Comparison of ENCODE assay signal across 17 cellular contexts in the genomic region with DNA sequence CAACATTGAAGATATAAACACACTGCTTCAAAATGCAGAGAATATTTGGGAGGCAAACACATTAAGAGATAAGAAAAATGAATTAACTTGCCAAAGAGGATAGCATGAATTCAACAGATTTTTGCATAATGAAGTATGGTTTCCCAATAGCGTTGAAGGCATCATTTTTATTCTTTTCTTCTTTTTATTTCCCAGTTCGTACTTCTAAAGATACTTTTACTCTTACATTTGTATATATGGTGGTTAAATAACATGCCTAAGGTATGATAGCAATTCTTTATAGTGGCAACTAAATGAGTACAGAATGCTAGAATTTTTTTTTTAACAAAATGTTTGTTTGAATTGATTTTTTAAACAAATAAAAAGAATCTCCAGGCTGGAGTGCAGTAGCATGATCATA.
DNase-seq lines count a peak whose midpoint lies in the region; ATAC-seq, FAIRE-seq and TF ChIP-seq lines count a peak whose summit lies in the region.
"Had no signal": no experiment of that assay in that cellular context is flagged by ENCODE, and none has a peak within 500 bp of the region (broad histone marks: within the 10 kb centered on the region; RNA-seq: fewer than 3 reads in every experiment).

No MANE protein-coding gene starts in this region.

- H3K36me3 ChIP-seq in HCT116 (ENCODE audit: control insufficient read depth in 1 of 2, insufficient read depth in 2 of 2, low read length in 2 of 2) (no peaks in the 10 kb centered on the region), astrocyte (ENCODE audit: insufficient read depth, low read length) (no peaks in the 10 kb centered on the region), neuronal stem cell (replicated peaks in 1 of 2; ENCODE audit: control insufficient read depth in 2 of 2, insufficient read depth in 2 of 2, low read length in 2 of 2) (no peaks in the 10 kb centered on the region)
- H3K36me3 ChIP-seq: BE2C had no signal

- no peak overlapping the region for H3K14ac ChIP-seq in neuronal stem cell (ENCODE audit: low read length)

- H2AFZ ChIP-seq in HCT116 (ENCODE audit: low read depth, low read length, poor library complexity, severe bottlenecking), result peak overlapping the region; percentile 75
- no peak overlapping the region for H2AFZ ChIP-seq in astrocyte (ENCODE audit: low read depth, low read length)
- peak overlapping the region; percentile 51 for H2AFZ ChIP-seq in neuronal stem cell (ENCODE audit: low read length)
- H2AFZ ChIP-seq: GM23248 had no signal

- H3K36me3 Mint-ChIP-seq in astrocyte (ENCODE audit: low read depth, unreplicated experiment), result no peaks in the 10 kb centered on the region
- no peaks in the 10 kb centered on the region for H3K36me3 Mint-ChIP-seq in effector memory CD8-positive, alpha-beta T cell (ENCODE audit: insufficient read depth)
- H3K36me3 Mint-ChIP-seq: CD4-positive, alpha-beta memory T cell had no signal

- no peak overlapping the region for H2AK5ac ChIP-seq in neuronal stem cell (ENCODE audit: low read depth, low read length)

- no peak overlapping the region for H2BK5ac ChIP-seq in neuronal stem cell (ENCODE audit: low read length)

- H3K4me1 ChIP-seq in HCT116 (ENCODE audit: control insufficient read depth in 1 of 2, insufficient read depth in 2 of 2, low read length in 2 of 2) (no peaks in the 10 kb centered on the region), astrocyte (ENCODE audit: insufficient read depth, low read length) (peaks cover 12% of the 10 kb centered on the region), neuronal stem cell (ENCODE audit: control insufficient read depth in 2 of 2, insufficient read depth in 1 of 2, low read depth in 1 of 2, low read length in 2 of 2) (no peaks in the 10 kb centered on the region)

- POLR2A ChIA-PET in HCT116 (lab: Charles Lee), result no interaction called here

- peaks cover 9% of the 10 kb centered on the region for H3K4me1 Mint-ChIP-seq in astrocyte (ENCODE audit: low read depth, unreplicated experiment)
- no peaks in the 10 kb centered on the region for H3K4me1 Mint-ChIP-seq in effector memory CD8-positive, alpha-beta T cell (ENCODE audit: low read depth in 2 of 2)
- H3K4me1 Mint-ChIP-seq: CD4-positive, alpha-beta memory T cell had no signal

- no peak overlapping the region for H4K8ac ChIP-seq in neuronal stem cell (ENCODE audit: low read depth, low read length)

- H3K4me3 ChIP-seq in HCT116 (replicated peaks in 1 of 2; ENCODE audit: low read depth in 1 of 2, low read length in 2 of 2), result no peak overlapping the region
- H3K4me3 ChIP-seq in astrocyte (ENCODE audit: insufficient read depth, low read depth, low read length), result no peak overlapping the region
- H3K4me3 ChIP-seq in neuronal stem cell (ENCODE audit: low read length in 2 of 2), result no peak overlapping the region
- H3K4me3 ChIP-seq: A549, GM23248 had no signal

- TF ChIP-seq CTCF in HCT116 (IDR thresholded peaks at IDR 0.05 in 2 of 3, conservative IDR thresholded peaks at IDR 0.05 in 1 of 3; ENCODE audit: borderline replicate concordance in 1 of 3, insufficient read depth in 1 of 3, low read depth in 2 of 3, low read length in 2 of 3) (no peak), astrocyte (IDR thresholded peaks at IDR 0.05; ENCODE audit: insufficient read depth, low read depth, low read length) (no peak)

- no TSS peak for BruUV-seq in HCT116 (replicated peaks; lab: Mats Ljungman, UMichigan)

- no peaks in the 10 kb centered on the region for H3K79me1 ChIP-seq in neuronal stem cell (ENCODE audit: low read depth, low read length)

- no CpG with 5 or more reads among the region's 2 CpGs for WGBS in neuronal stem cell (ENCODE audit: extremely low coverage in 2 of 2, insufficient read length in 2 of 2, insufficient replicate concordance in 1 of 2), 2 donors

- FAIRE-seq in GM12891 (lab: Jason Lieb, UNC), result peak; percentile 33
- FAIRE-seq in astrocyte (lab: Jason Lieb, UNC), result peak; percentile 43
- FAIRE-seq: A549, GM18507, H54 had no signal

- no peak overlapping the region for H3K4ac ChIP-seq in neuronal stem cell (ENCODE audit: low read length)

- no peak overlapping the region for H3K27ac ChIP-seq in HCT116 (ENCODE audit: low read depth, low read length)
- H3K27ac ChIP-seq in astrocyte (ENCODE audit: low read depth, low read length), result no peak overlapping the region
- no peak overlapping the region for H3K27ac ChIP-seq in neuronal stem cell (replicated peaks; ENCODE audit: low read length)
- H3K27ac ChIP-seq: C4-2B, GM23248 had no signal

- intact Hi-C loops in HCT116 (cut with micrococcal nuclease), result no loop called here

- DNase-seq in GM12891 (ENCODE audit: insufficient read length, low spot score), result no peak
- DNase-seq in HCT116 (ENCODE audit: low read depth, low spot score), result no peak
- DNase-seq in astrocyte (ENCODE audit: low read depth), result peak; percentile 53
- no peak for DNase-seq in neuronal stem cell (ENCODE audit: low spot score)
- no peak for DNase-seq in effector memory CD8-positive, alpha-beta T cell
- DNase-seq in NCI-H2196 treated with DMSO at 0.1 percent for 48 hours (lab: John Stamatoyannopoulos, UW; ENCODE audit: unreplicated experiment), result no peak
- no peak for DNase-seq in DMS153 (lab: John Stamatoyannopoulos, UW)
- DNase-seq: BE2C; CD4-positive, alpha-beta memory T cell; DMS79 treated with DMSO at 0.1 percent for 48 hours; GF-D8; GM23248; KBM-7 had no signal

- H3K27me3 ChIP-seq in HCT116 (ENCODE audit: insufficient read depth, low read length), result no peaks in the 10 kb centered on the region
- no peaks in the 10 kb centered on the region for H3K27me3 ChIP-seq in astrocyte (ENCODE audit: insufficient read depth, low read length)
- no peaks in the 10 kb centered on the region for H3K27me3 ChIP-seq in neuronal stem cell (ENCODE audit: control insufficient read depth in 3 of 3, insufficient read depth in 3 of 3, low read depth in 1 of 3, low read length in 3 of 3)
- H3K27me3 ChIP-seq: BE2C had no signal

- no peaks in the 10 kb centered on the region for H3K9me2 ChIP-seq in HCT116 (ENCODE audit: insufficient read depth)

- H4K20me1 ChIP-seq in HCT116 (ENCODE audit: insufficient read depth) (no peaks in the 10 kb centered on the region), astrocyte (ENCODE audit: insufficient read depth, low read length) (no peaks in the 10 kb centered on the region)

- CTCF ChIA-PET in HCT116 (lab: Charles Lee), result no interaction called here

- no peak for TF ChIP-seq POLR2A in GM12891 (IDR thresholded peaks at IDR 0.05; ENCODE audit: low read depth, low read length)
- no peak for TF ChIP-seq POLR2A in HCT116 (IDR thresholded peaks at IDR 0.05; ENCODE audit: borderline replicate concordance, extremely low read depth, insufficient read depth, insufficient read length)

- no peak overlapping the region for H2BK12ac ChIP-seq in neuronal stem cell (ENCODE audit: low read length)

- no peak overlapping the region for H4K91ac ChIP-seq in neuronal stem cell (ENCODE audit: low read depth, low read length, poor library complexity)

- H3K9me3 ChIP-seq in HCT116 (ENCODE audit: control insufficient read depth in 1 of 2, insufficient read depth in 1 of 2, low read depth in 1 of 2, low read length in 2 of 2) (no peaks in the 10 kb centered on the region), astrocyte (ENCODE audit: insufficient read depth, low read depth, low read length) (no peaks in the 10 kb centered on the region), neuronal stem cell (replicated peaks in 1 of 2; ENCODE audit: control insufficient read depth in 2 of 2, insufficient read depth in 1 of 2, low read depth in 1 of 2, low read length in 2 of 2) (no peaks in the 10 kb centered on the region)
- H3K9me3 ChIP-seq: A549, BE2C had no signal

- no peak overlapping the region for H2BK15ac ChIP-seq in neuronal stem cell (ENCODE audit: low read length)

- no peak overlapping the region for H3K4me3 Mint-ChIP-seq in astrocyte (ENCODE audit: unreplicated experiment)
- H3K4me3 Mint-ChIP-seq in effector memory CD8-positive, alpha-beta T cell, result no peak overlapping the region
- H3K4me3 Mint-ChIP-seq: CD4-positive, alpha-beta memory T cell had no signal

- H3K18ac ChIP-seq in neuronal stem cell (ENCODE audit: low read length), result no peak overlapping the region

- H3K9me3 Mint-ChIP-seq in astrocyte (ENCODE audit: unreplicated experiment), result no peaks in the 10 kb centered on the region
- no peaks in the 10 kb centered on the region for H3K9me3 Mint-ChIP-seq in effector memory CD8-positive, alpha-beta T cell
- H3K9me3 Mint-ChIP-seq: CD4-positive, alpha-beta memory T cell had no signal

- RAD21 ChIA-PET in HCT116 (lab: Charles Lee; ENCODE audit: low non-redundant PET in 1 of 2, low total read pairs in 2 of 2, uncharacterized antibody in 2 of 2, unreplicated experiment in 2 of 2), result no interaction called here

- no peak overlapping the region for H2BK120ac ChIP-seq in neuronal stem cell (ENCODE audit: low read depth, low read length)

- no peak for TF ChIP-seq RAD21 in HCT116 (IDR thresholded peaks at IDR 0.05; ENCODE audit: low read depth)

- H3K27me3 Mint-ChIP-seq in astrocyte (ENCODE audit: low read depth, unreplicated experiment), result no peaks in the 10 kb centered on the region
- no peaks in the 10 kb centered on the region for H3K27me3 Mint-ChIP-seq in effector memory CD8-positive, alpha-beta T cell
- H3K27me3 Mint-ChIP-seq: CD4-positive, alpha-beta memory T cell had no signal

- no peak for ATAC-seq in HCT116
- no peak for ATAC-seq in effector memory CD8-positive, alpha-beta T cell (replicated peaks)
- ATAC-seq: A549 had no signal

- no peak overlapping the region for H3K9ac ChIP-seq in HCT116 (ENCODE audit: low read length)
- H3K9ac ChIP-seq in astrocyte (ENCODE audit: low read length), result no peak overlapping the region
- H3K9ac ChIP-seq in neuronal stem cell (ENCODE audit: low read depth, low read length, poor library complexity), result no peak overlapping the region
- H3K9ac ChIP-seq: GM23248 had no signal

- H3K4me2 ChIP-seq in HCT116 (ENCODE audit: low read length), result no peak overlapping the region
- no peak overlapping the region for H3K4me2 ChIP-seq in astrocyte (ENCODE audit: low read length)
- H3K4me2 ChIP-seq in neuronal stem cell (ENCODE audit: insufficient read depth, low read length, poor library complexity, severe bottlenecking), result no peak overlapping the region
- H3K4me2 ChIP-seq: A549 had no signal

- H3K27ac Mint-ChIP-seq in astrocyte (ENCODE audit: unreplicated experiment), result no peak overlapping the region
- no peak overlapping the region for H3K27ac Mint-ChIP-seq in effector memory CD8-positive, alpha-beta T cell
- H3K27ac Mint-ChIP-seq: CD4-positive, alpha-beta memory T cell had no signal

- no peak overlapping the region for H3K23ac ChIP-seq in neuronal stem cell (ENCODE audit: low read depth, low read length, poor library complexity)

- H3K79me2 ChIP-seq in HCT116 (ENCODE audit: insufficient read depth, low read length) (no peaks in the 10 kb centered on the region), astrocyte (ENCODE audit: insufficient read depth, low read length) (no peaks in the 10 kb centered on the region)

TF ChIP-seq in GM12891, 5 proteins besides CTCF, POLR2A, EP300 and RAD21 (continues in another document):
- TF ChIP-seq POLR2AphosphoS5 (IDR thresholded peaks at IDR 0.05; ENCODE audit: low read depth, low read length) (no peak), TAF1 (IDR thresholded peaks at IDR 0.05; ENCODE audit: low read depth, low read length) (no peak)

TF ChIP-seq in HCT116, 20 proteins besides CTCF, POLR2A, EP300 and RAD21 (continues in another document):
- no peak for TF ChIP-seq SIN3A (IDR thresholded peaks at IDR 0.05; ENCODE audit: low read depth)
- no peak for TF ChIP-seq ELF1 (IDR thresholded peaks at IDR 0.05; ENCODE audit: borderline replicate concordance, low read depth)
- no peak for TF ChIP-seq ZFX (IDR thresholded peaks at IDR 0.05)
- no peak for TF ChIP-seq JUND (IDR thresholded peaks at IDR 0.05)
